Comparison of ENCODE assay signal across 9 cellular contexts in the genomic region with DNA sequence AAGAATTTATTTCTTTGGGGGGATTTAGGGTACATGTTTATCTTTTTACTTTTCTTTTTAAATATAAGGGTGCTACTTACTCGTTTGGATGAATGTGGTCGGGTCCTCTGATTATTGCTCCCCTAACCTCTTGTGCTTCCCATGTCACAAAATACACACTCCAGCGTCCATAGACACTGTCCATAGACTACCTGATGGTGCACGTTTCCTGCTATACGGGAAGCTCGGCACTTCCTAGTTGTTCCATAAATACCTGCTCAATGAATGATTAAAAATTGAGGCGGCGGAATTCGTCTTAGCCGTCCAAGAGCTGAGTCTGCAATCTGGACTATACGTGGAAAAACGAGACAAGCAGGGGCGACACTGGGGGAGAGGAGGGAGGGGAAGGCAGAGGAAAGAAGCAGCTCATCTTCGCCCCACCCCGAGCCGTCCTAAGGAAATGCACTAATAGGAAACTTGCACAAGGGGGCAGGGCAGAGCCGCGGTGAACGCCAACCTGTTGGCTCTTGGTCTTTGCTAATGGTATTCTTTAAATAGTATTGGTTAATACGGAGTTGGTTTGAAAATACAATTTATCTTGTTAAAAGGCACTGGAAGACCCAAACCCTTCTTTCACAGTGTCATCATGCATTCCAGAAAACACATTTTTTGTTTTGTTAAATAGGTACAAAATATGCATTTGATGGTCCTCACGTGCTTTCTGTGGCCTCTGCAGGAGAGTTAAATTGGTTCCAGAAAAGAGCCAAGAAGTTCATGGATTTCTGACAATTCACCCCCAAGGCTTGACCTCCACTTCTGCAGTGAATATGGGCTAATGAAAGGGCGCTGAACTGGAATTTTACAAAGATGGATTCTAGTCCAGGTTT.
DNase-seq lines count a peak whose midpoint lies in the region; ATAC-seq and TF ChIP-seq lines count a peak whose summit lies in the region.
"Had no signal": no experiment of that assay in that cellular context is flagged by ENCODE, and none has a peak within 500 bp of the region (broad histone marks: within the 10 kb centered on the region; RNA-seq: fewer than 3 reads in every experiment).

No MANE protein-coding gene starts in this region.

- no peak for TF ChIP-seq EP300 in sigmoid colon (IDR thresholded peaks at IDR 0.05)

- H3K4me1 ChIP-seq in BLaER1 = 0 out of 2 replicates have a peak, but pooled peaks cover 5% of the 10 kb centered on the region
- peaks cover 0 to 5% (median 0%) of the 10 kb centered on the region in 4 donors for H3K4me1 ChIP-seq in sigmoid colon

- peak; percentile 8 to 50 (median 31) for TF ChIP-seq CTCF in sigmoid colon (IDR thresholded peaks at IDR 0.05)

- H3K9me3 ChIP-seq in BLaER1 = peaks cover 43% of the 10 kb centered on the region
- peaks cover 0 to 2% (median 0%) of the 10 kb centered on the region in 4 donors for H3K9me3 ChIP-seq in sigmoid colon

- no peaks in the 10 kb centered on the region for H4K20me1 ChIP-seq in BLaER1

- TF ChIP-seq POLR2A in sigmoid colon (IDR thresholded peaks at IDR 0.05) = no peak

- DNase-seq in UCSD-AML1 (lab: John Stamatoyannopoulos, UW; ENCODE audit: unreplicated experiment) (peak; percentile 50), Right ventricle myocardium superior (peak; percentile 72), sigmoid colon (no peak), H4 (ENCODE audit: low spot score) (no peak), NCI-H2107 treated with DMSO at 0.1 percent for 48 hours (lab: John Stamatoyannopoulos, UW; ENCODE audit: unreplicated experiment) (no peak)

- no peaks in the 10 kb centered on the region for H3K27me3 ChIP-seq in BLaER1
- H3K27me3 ChIP-seq in sigmoid colon = no peaks in the 10 kb centered on the region

- WGBS in sigmoid colon, 2 donors = 21 to 36% methylated on average over 22 of the region's 22 CpGs

- intact Hi-C loops in Right ventricle myocardium superior (cut with DNase I) = no loop called here
- intact Hi-C loops in sigmoid colon (cut with DNase I) = no loop called here

- peak overlapping the region; percentile 52; the same call in 1 of the 2 replicates for H3K4me3 ChIP-seq in BLaER1
- H3K4me3 ChIP-seq in sigmoid colon = peak overlapping the region in 1 of 4 donors; percentile 12
- H3K4me3 ChIP-seq: PC-9 had no signal

- peak overlapping the region; percentile 61 for H3K4me2 ChIP-seq in BLaER1
- H3K4me2 ChIP-seq: PC-9 had no signal

- ATAC-seq in GM18517 (IDR thresholded peaks at IDR 0.05; ENCODE audit: unreplicated experiment) (peak; percentile 81), HG03442 (IDR thresholded peaks at IDR 0.05; ENCODE audit: unreplicated experiment) (peak; percentile 68), Right ventricle myocardium superior (ENCODE audit: poor library complexity) (peak; percentile 89)

- no peak overlapping the region for H3K27ac ChIP-seq in BLaER1
- no peak overlapping the region for H3K27ac ChIP-seq in sigmoid colon
- H3K27ac ChIP-seq: PC-9 had no signal

- H3K36me3 ChIP-seq in BLaER1 (no peaks in the 10 kb centered on the region), sigmoid colon (no peaks in the 10 kb centered on the region)

- no peak overlapping the region for H3K9ac ChIP-seq in BLaER1

Comparison
In these comparisons a context has a peak if more than half of its experiments do, and no peak if none do; other contexts are left out.
1. DNase-seq: peak in UCSD-AML1 (single experiment) and Right ventricle myocardium superior (single experiment); none in sigmoid colon (single experiment), H4 (single experiment) and NCI-H2107 treated with DMSO at 0.1 percent for 48 hours (single experiment).
2. Peak in every context shown above with its lines, with median percentiles within 50 percentile points of each other: ATAC-seq.